In genomic region chr1:202565890-202566289, GRCh38 we compare ENCODE assay signal across 9 cellular contexts.
A peak's percentile ranks its signal among the peaks of the same experiment; 100 is the strongest.
DNase-seq lines count a peak whose midpoint lies in the region; ATAC-seq and TF ChIP-seq lines count a peak whose summit lies in the region.
"Had no signal": no experiment of that assay in that cellular context is flagged by ENCODE, and none has a peak within 500 bp of the region (broad histone marks: within the 10 kb centered on the region; RNA-seq: fewer than 3 reads in every experiment).

No MANE protein-coding gene starts in this region.

- no peak overlapping the region for H3K27ac ChIP-seq in mammary epithelial cell (ENCODE audit: insufficient read depth, low read depth, low read length)

- in situ Hi-C loops in mammary epithelial cell (cut with MboI; ENCODE audit: low sequenced_read_pairs in 2 of 2): no loop called here

- no peaks in the 10 kb centered on the region for H3K9me3 ChIP-seq in mammary epithelial cell (replicated peaks; ENCODE audit: insufficient read depth, low read length)

- H3K4me2 ChIP-seq in mammary epithelial cell (ENCODE audit: insufficient read depth, low read depth, low read length): no peak overlapping the region

- H3K4me3 ChIP-seq in mammary epithelial cell (replicated peaks in 1 of 3; ENCODE audit: insufficient read depth in 1 of 3, low read depth in 2 of 3, low read length in 3 of 3): no peak overlapping the region

- dilution Hi-C loops in mammary epithelial cell (cut with HindIII; ENCODE audit: low sequenced_read_pairs): no loop called here

- DNase-seq in GM19238 (ENCODE audit: insufficient read length, low spot score) (peak; percentile 40), WTC11 (ENCODE audit: low spot score) (no peak), cortex of kidney (lab: John Stamatoyannopoulos, UW) (no peak), DMS79 (lab: John Stamatoyannopoulos, UW) (no peak), mammary epithelial cell (no peak)
- DNase-seq: activated CD4-positive, alpha-beta T cell treated with anti-CD3 and anti-CD28 coated beads for 4 hours had no signal

- H3K36me3 Mint-ChIP-seq in WTC11: no peaks in the 10 kb centered on the region
- peaks cover 21% of the 10 kb centered on the region for H3K36me3 Mint-ChIP-seq in stimulated activated naive CD8-positive, alpha-beta T cell treated with anti-CD3 and anti-CD28 coated beads, Interleukin-15, Interleukin-2, amounts not matched to agents 100 ng/mL and 50 ng/mL, for 24 hours (ENCODE audit: low read depth)

- no peaks in the 10 kb centered on the region for H3K27me3 Mint-ChIP-seq in WTC11 (ENCODE audit: low read depth)
- H3K27me3 Mint-ChIP-seq in stimulated activated naive CD8-positive, alpha-beta T cell treated with anti-CD3 and anti-CD28 coated beads, Interleukin-15, Interleukin-2, amounts not matched to agents 100 ng/mL and 50 ng/mL, for 24 hours: no peaks in the 10 kb centered on the region
- H3K27me3 Mint-ChIP-seq: naive thymus-derived CD4-positive, alpha-beta T cell had no signal

- no peaks in the 10 kb centered on the region for H3K9me3 Mint-ChIP-seq in WTC11
- no peaks in the 10 kb centered on the region for H3K9me3 Mint-ChIP-seq in stimulated activated naive CD8-positive, alpha-beta T cell treated with anti-CD3 and anti-CD28 coated beads, Interleukin-15, Interleukin-2, amounts not matched to agents 100 ng/mL and 50 ng/mL, for 24 hours
- H3K9me3 Mint-ChIP-seq: naive thymus-derived CD4-positive, alpha-beta T cell had no signal

- H3K27me3 ChIP-seq in mammary epithelial cell (ENCODE audit: insufficient read depth, low read length): no peaks in the 10 kb centered on the region

- peak; percentile 75 for ATAC-seq in HG02870 (IDR thresholded peaks at IDR 0.05; ENCODE audit: unreplicated experiment)
- ATAC-seq in WTC11: no peak
- ATAC-seq: naive thymus-derived CD4-positive, alpha-beta T cell had no signal

- H4K20me1 ChIP-seq in mammary epithelial cell (ENCODE audit: insufficient read depth, low read length): no peaks in the 10 kb centered on the region

- no peak overlapping the region for H3K4me3 Mint-ChIP-seq in WTC11
- no peak overlapping the region for H3K4me3 Mint-ChIP-seq in stimulated activated naive CD8-positive, alpha-beta T cell treated with anti-CD3 and anti-CD28 coated beads, Interleukin-15, Interleukin-2, amounts not matched to agents 100 ng/mL and 50 ng/mL, for 24 hours
- H3K4me3 Mint-ChIP-seq: naive thymus-derived CD4-positive, alpha-beta T cell had no signal

- no peak overlapping the region for H2AFZ ChIP-seq in mammary epithelial cell (ENCODE audit: low read depth, low read length)

- H3K4me1 Mint-ChIP-seq in WTC11: peaks cover 53% of the 10 kb centered on the region
- H3K4me1 Mint-ChIP-seq in stimulated activated naive CD8-positive, alpha-beta T cell treated with anti-CD3 and anti-CD28 coated beads, Interleukin-15, Interleukin-2, amounts not matched to agents 100 ng/mL and 50 ng/mL, for 24 hours (ENCODE audit: low read depth): peaks cover 19% of the 10 kb centered on the region

- H3K27ac Mint-ChIP-seq in WTC11: peak overlapping the region; percentile 85; the same call in 1 of the 2 replicates
- H3K27ac Mint-ChIP-seq in stimulated activated naive CD8-positive, alpha-beta T cell treated with anti-CD3 and anti-CD28 coated beads, Interleukin-15, Interleukin-2, amounts not matched to agents 100 ng/mL and 50 ng/mL, for 24 hours: peak overlapping the region; percentile 18
- H3K27ac Mint-ChIP-seq: naive thymus-derived CD4-positive, alpha-beta T cell had no signal

- H3K4me1 ChIP-seq in mammary epithelial cell (ENCODE audit: insufficient read depth, low read length): peaks cover 25% of the 10 kb centered on the region

- POLR2A ChIA-PET in WTC11 (lab: Charles Lee): no interaction called here

- WGBS in mammary epithelial cell (ENCODE audit: low coverage, missing lambda C conversion rate): 98% methylated on average over 2 of the region's 2 CpGs

- intact Hi-C loops in mammary epithelial cell (cut with micrococcal nuclease): no loop called here

- no peaks in the 10 kb centered on the region for H3K36me3 ChIP-seq in mammary epithelial cell (ENCODE audit: insufficient read depth, low read length)

- no peak overlapping the region for H3K9ac ChIP-seq in mammary epithelial cell (ENCODE audit: insufficient read depth, low read length)

- no TSS peak for BruUV-seq in mammary epithelial cell (replicated peaks; lab: Mats Ljungman, UMichigan)

- no peaks in the 10 kb centered on the region for H3K79me2 ChIP-seq in mammary epithelial cell (ENCODE audit: insufficient read depth, low read length)

- TF ChIP-seq CTCF in WTC11 (IDR thresholded peaks at IDR 0.05): no peak
- TF ChIP-seq CTCF in mammary epithelial cell (conservative IDR thresholded peaks at IDR 0.05 in 1 of 2, IDR thresholded peaks at IDR 0.05 in 1 of 2; ENCODE audit: extremely low read depth in 1 of 2, insufficient read depth in 1 of 2, low read depth in 1 of 2, low read length in 2 of 2): no peak

- CTCF ChIA-PET in WTC11 (lab: Charles Lee) (interaction anchor here (0.6 to 1.0 kb wide), 2 partner anchors 32 to 94 kb away, joined by 3 read pairs; no protein-coding TSS in a partner anchor), mammary epithelial cell (lab: Charles Lee; ENCODE audit: low non-redundant PET) (no interaction called here)

TF ChIP-seq in WTC11, 78 proteins besides CTCF, POLR2A, EP300 and RAD21 (continues in another document):
- TF ChIP-seq USF2 (CRISPR knock-in tag; IDR thresholded peaks at IDR 0.05): no peak
- no peak for TF ChIP-seq ZNF396 (CRISPR knock-in tag; IDR thresholded peaks at IDR 0.05; ENCODE audit: borderline replicate concordance)
- no peak for TF ChIP-seq ATF1 (CRISPR knock-in tag; IDR thresholded peaks at IDR 0.05)
- no peak for TF ChIP-seq CBFB (CRISPR knock-in tag; IDR thresholded peaks at IDR 0.05; ENCODE audit: low read depth)
- TF ChIP-seq ZNF232 (CRISPR knock-in tag; IDR thresholded peaks at IDR 0.05): no peak
- no peak for TF ChIP-seq NFATC4 (CRISPR knock-in tag; IDR thresholded peaks at IDR 0.05)
- TF ChIP-seq ETV6 (CRISPR knock-in tag; IDR thresholded peaks at IDR 0.05): no peak
- TF ChIP-seq, protein P1, sequence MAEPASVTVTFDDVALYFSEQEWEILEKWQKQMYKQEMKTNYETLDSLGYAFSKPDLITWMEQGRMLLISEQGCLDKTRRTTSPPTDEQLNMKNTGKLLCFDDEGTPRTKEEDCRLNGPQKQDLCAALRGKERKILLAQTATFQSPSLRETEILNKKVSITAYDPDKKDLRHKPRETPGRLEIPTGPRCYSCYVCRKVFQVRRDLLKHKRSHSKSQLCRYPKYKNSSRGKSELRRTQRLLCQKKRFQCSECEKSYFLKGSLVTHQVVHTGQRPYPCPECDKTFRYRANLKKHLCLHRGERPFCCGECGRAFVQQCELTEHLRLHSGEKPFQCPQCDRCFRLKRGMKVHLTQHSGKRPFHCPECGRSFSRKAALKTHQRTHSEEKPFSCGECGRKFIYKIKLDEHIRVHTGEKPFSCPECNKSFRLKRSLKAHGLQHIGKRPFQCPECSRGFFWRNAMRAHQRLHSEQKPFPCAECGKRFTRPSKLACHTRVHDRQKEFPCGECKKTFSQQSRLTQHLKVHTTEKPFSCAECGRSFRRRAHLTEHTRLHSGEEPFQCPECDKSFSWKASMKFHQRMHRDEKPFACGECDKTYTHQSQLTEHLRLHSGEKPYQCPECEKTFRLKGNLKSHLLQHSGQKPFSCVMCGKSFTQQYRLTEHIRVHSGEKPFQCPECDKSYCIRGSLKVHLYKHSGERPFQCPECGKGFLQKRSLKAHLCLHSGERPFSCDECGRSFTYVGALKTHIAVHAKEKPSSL (CRISPR knock-in tag; conservative IDR thresholded peaks at IDR 0.05): no peak
- TF ChIP-seq, protein P2, sequence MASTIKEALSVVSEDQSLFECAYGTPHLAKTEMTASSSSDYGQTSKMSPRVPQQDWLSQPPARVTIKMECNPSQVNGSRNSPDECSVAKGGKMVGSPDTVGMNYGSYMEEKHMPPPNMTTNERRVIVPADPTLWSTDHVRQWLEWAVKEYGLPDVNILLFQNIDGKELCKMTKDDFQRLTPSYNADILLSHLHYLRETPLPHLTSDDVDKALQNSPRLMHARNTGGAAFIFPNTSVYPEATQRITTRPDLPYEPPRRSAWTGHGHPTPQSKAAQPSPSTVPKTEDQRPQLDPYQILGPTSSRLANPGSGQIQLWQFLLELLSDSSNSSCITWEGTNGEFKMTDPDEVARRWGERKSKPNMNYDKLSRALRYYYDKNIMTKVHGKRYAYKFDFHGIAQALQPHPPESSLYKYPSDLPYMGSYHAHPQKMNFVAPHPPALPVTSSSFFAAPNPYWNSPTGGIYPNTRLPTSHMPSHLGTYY (CRISPR knock-in tag; IDR thresholded peaks at IDR 0.05): no peak
- no peak for TF ChIP-seq ZNF138 (CRISPR knock-in tag; conservative IDR thresholded peaks at IDR 0.05)
- TF ChIP-seq GTF2I (CRISPR knock-in tag; conservative IDR thresholded peaks at IDR 0.05): no peak
- TF ChIP-seq, protein P3, sequence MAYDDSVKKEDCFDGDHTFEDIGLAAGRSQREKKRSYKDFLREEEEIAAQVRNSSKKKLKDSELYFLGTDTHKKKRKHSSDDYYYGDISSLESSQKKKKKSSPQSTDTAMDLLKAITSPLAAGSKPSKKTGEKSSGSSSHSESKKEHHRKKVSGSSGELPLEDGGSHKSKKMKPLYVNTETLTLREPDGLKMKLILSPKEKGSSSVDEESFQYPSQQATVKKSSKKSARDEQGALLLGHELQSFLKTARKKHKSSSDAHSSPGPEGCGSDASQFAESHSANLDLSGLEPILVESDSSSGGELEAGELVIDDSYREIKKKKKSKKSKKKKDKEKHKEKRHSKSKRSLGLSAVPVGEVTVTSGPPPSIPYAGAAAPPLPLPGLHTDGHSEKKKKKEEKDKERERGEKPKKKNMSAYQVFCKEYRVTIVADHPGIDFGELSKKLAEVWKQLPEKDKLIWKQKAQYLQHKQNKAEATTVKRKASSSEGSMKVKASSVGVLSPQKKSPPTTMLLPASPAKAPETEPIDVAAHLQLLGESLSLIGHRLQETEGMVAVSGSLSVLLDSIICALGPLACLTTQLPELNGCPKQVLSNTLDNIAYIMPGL (CRISPR knock-in tag; IDR thresholded peaks at IDR 0.05): no peak
- no peak for TF ChIP-seq TEAD4 (CRISPR knock-in tag; IDR thresholded peaks at IDR 0.05)
- TF ChIP-seq TEAD1 (CRISPR knock-in tag; IDR thresholded peaks at IDR 0.05): no peak
